9 cellular contexts compared by ENCODE assay signal in the genomic region with DNA sequence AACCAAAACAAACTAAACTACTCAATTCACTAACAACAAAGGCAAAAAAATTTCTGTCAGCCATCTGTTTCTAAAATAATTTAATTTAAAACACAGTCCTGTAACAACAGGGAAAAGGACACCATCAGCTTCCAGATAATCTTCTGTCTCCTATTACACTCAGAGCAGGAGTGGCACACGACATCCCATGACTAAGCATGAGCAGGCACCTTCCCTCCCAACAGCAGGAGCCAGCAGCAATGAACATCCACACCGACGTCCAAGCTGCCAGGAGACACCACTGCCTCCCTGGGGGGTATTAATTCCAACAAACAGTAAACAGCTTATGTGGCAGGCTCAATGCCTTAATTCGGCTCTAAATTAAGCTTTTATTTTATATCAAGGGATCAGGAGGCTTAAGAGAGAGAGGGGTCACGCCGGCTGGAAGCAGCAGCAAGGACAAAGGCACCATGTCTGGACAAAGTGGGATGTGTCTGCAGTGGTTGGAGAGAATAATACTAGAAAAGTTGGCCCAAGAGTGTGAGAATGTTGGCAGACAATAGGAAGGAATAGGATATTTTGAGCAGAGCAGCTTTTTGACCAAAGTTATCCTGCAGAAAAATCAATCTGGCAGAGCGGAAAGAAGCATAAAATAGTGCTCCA. TPM values are rescaled to one million over a fixed set of nuclear protein-coding genes. Genes with fewer than 3 reads are reported as not detected.
A peak's percentile ranks its signal among the peaks of the same experiment; 100 is the strongest.
DNase-seq lines count a peak whose midpoint lies in the region; TF ChIP-seq lines count a peak whose summit lies in the region.
"Had no signal": no experiment of that assay in that cellular context is flagged by ENCODE, and none has a peak within 500 bp of the region (broad histone marks: within the 10 kb centered on the region; RNA-seq: fewer than 3 reads in every experiment).

No MANE protein-coding gene starts in this region.

- H3K36me3 ChIP-seq in thyroid gland (no peaks in the 10 kb centered on the region), uterus (no peaks in the 10 kb centered on the region), spleen (no peaks in the 10 kb centered on the region)

- peak overlapping the region; percentile 65 for H3K27ac Mint-ChIP-seq in glutamatergic neuron (ENCODE audit: unreplicated experiment)
- H3K27ac Mint-ChIP-seq in activated naive CD8-positive, alpha-beta T cell treated with anti-CD3 and anti-CD28 coated beads for 36 hours, result no peak overlapping the region
- H3K27ac Mint-ChIP-seq: activated naive CD8-positive, alpha-beta T cell treated with anti-CD3 and anti-CD28 coated beads, Interleukin-2, amount 10 ng/mL, durations not matched to agents 7 days and 5 days had no signal

- no peak for TF ChIP-seq POLR2A in thyroid gland (IDR thresholded peaks at IDR 0.05)
- TF ChIP-seq POLR2A in uterus (IDR thresholded peaks at IDR 0.05), result no peak
- no peak for TF ChIP-seq POLR2A in spleen (IDR thresholded peaks at IDR 0.05)

- 41 to 58% methylated on average over 7 of the region's 7 CpGs for WGBS in thyroid gland, 2 donors
- WGBS in spleen, 5 donors, result 65 to 71% (median 69%) methylated on average over 7 of the region's 7 CpGs

- peaks cover 2% of the 10 kb centered on the region for H3K9me3 Mint-ChIP-seq in glutamatergic neuron (ENCODE audit: unreplicated experiment)
- H3K9me3 Mint-ChIP-seq in activated naive CD8-positive, alpha-beta T cell treated with anti-CD3 and anti-CD28 coated beads for 36 hours, result no peaks in the 10 kb centered on the region
- H3K9me3 Mint-ChIP-seq: activated naive CD8-positive, alpha-beta T cell treated with anti-CD3 and anti-CD28 coated beads, Interleukin-2, amount 10 ng/mL, durations not matched to agents 7 days and 5 days had no signal

- peaks cover 8 to 10% of the 10 kb centered on the region in 2 donors for H3K4me1 ChIP-seq in thyroid gland
- H3K4me1 ChIP-seq in uterus, result peaks cover 0 to 5% of the 10 kb centered on the region in 2 donors
- H3K4me1 ChIP-seq in spleen, result no peaks in the 10 kb centered on the region

- DNase-seq in NCI-H1436 (lab: John Stamatoyannopoulos, UW), result peak; percentile 32
- no peak for DNase-seq in NCI-H1436 treated with DMSO at 0.1 percent for 48 hours (lab: John Stamatoyannopoulos, UW)
- peak; percentile 48 for DNase-seq in SK-MEL-5 (ENCODE audit: low read depth, low spot score)
- DNase-seq in glutamatergic neuron, result peak; percentile 56
- DNase-seq in thyroid gland, result peak; percentile 23 to 55
- DNase-seq in uterus, result no peak
- DNase-seq in activated naive CD8-positive, alpha-beta T cell treated with anti-CD3 and anti-CD28 coated beads for 36 hours, result no peak
- DNase-seq in spleen, result no peak
- DNase-seq: activated naive CD8-positive, alpha-beta T cell treated with anti-CD3 and anti-CD28 coated beads, Interleukin-2, amount 10 ng/mL, durations not matched to agents 7 days and 5 days had no signal

- peaks cover 10% of the 10 kb centered on the region for H3K36me3 Mint-ChIP-seq in glutamatergic neuron (ENCODE audit: unreplicated experiment)
- no peaks in the 10 kb centered on the region for H3K36me3 Mint-ChIP-seq in activated naive CD8-positive, alpha-beta T cell treated with anti-CD3 and anti-CD28 coated beads for 36 hours
- H3K36me3 Mint-ChIP-seq: activated naive CD8-positive, alpha-beta T cell treated with anti-CD3 and anti-CD28 coated beads, Interleukin-2, amount 10 ng/mL, durations not matched to agents 7 days and 5 days had no signal

- peaks cover 2% of the 10 kb centered on the region for H3K27me3 Mint-ChIP-seq in glutamatergic neuron (ENCODE audit: unreplicated experiment)
- H3K27me3 Mint-ChIP-seq in activated naive CD8-positive, alpha-beta T cell treated with anti-CD3 and anti-CD28 coated beads for 36 hours, result peaks cover 2% of the 10 kb centered on the region

- H3K4me3 Mint-ChIP-seq in glutamatergic neuron (ENCODE audit: unreplicated experiment), result no peak overlapping the region
- no peak overlapping the region for H3K4me3 Mint-ChIP-seq in activated naive CD8-positive, alpha-beta T cell treated with anti-CD3 and anti-CD28 coated beads for 36 hours
- H3K4me3 Mint-ChIP-seq: activated naive CD8-positive, alpha-beta T cell treated with anti-CD3 and anti-CD28 coated beads, Interleukin-2, amount 10 ng/mL, durations not matched to agents 7 days and 5 days had no signal

- no peak for TF ChIP-seq CTCF in glutamatergic neuron (IDR thresholded peaks at IDR 0.05; ENCODE audit: partially characterized antibody, unreplicated experiment)
- no peak for TF ChIP-seq CTCF in thyroid gland (IDR thresholded peaks at IDR 0.05)
- TF ChIP-seq CTCF in uterus (IDR thresholded peaks at IDR 0.05), result no peak
- no peak for TF ChIP-seq CTCF in spleen (IDR thresholded peaks at IDR 0.05 in 8 of 11, conservative IDR thresholded peaks at IDR 0.05 in 3 of 11)

- intact Hi-C loops in thyroid gland (cut with DNase I), result no loop called here
- intact Hi-C loops in uterus (cut with DNase I; ENCODE audit: low total_unique reads), result no loop called here
- intact Hi-C loops in spleen (cut with DNase I; ENCODE audit: low total_unique reads), result no loop called here

- H3K27ac ChIP-seq in thyroid gland (no peak overlapping the region), uterus (peak overlapping the region in 1 of 2 donors; percentile 26), spleen (no peak overlapping the region)

- H3K4me3 ChIP-seq in thyroid gland (replicated peaks in 1 of 3), result no peak overlapping the region
- no peak overlapping the region for H3K4me3 ChIP-seq in uterus
- H3K4me3 ChIP-seq in spleen, result no peak overlapping the region

- no peaks in the 10 kb centered on the region for H3K9me3 ChIP-seq in thyroid gland
- H3K9me3 ChIP-seq in uterus, result no peaks in the 10 kb centered on the region
- H3K9me3 ChIP-seq in spleen, result no peaks in the 10 kb centered on the region

- in situ Hi-C loops in SK-MEL-5 (cut with HindIII; ENCODE audit: low pct_unique_long_range_greater_than_20kb, low sequenced_read_pairs), result no loop called here

- H3K27me3 ChIP-seq in thyroid gland (no peaks in the 10 kb centered on the region), uterus (no peaks in the 10 kb centered on the region), spleen (replicated peaks in 1 of 7) (no peaks in the 10 kb centered on the region)

- H3K4me1 Mint-ChIP-seq in glutamatergic neuron (ENCODE audit: low read depth, unreplicated experiment), result peaks cover 19% of the 10 kb centered on the region
- H3K4me1 Mint-ChIP-seq in activated naive CD8-positive, alpha-beta T cell treated with anti-CD3 and anti-CD28 coated beads for 36 hours, result no peaks in the 10 kb centered on the region

RNA-seq across cellular contexts. Expression of a gene that starts 45.6 kb away (rescaled TPM):
- 2.7 and 3.0 TPM in 2 replicates for total RNA-seq in SK-MEL-5 (2014; rRNA removed; shearing (Covaris generic))
- polyA plus RNA-seq in SK-MEL-5 (2015; cell fraction: cytosol; rRNA removed), result 8.8 and 15.0 TPM in 2 replicates
- polyA plus RNA-seq in SK-MEL-5 (2015; cell fraction: nucleus; rRNA removed), result 6.8 and 8.1 TPM in 2 replicates
- total RNA-seq in glutamatergic neuron (ENCODE audit: unreplicated experiment) (40.2 TPM), thyroid gland (1 to 10 TPM; 1.2 to 3.9 (median 2.6) TPM), uterus (1 to 10 TPM; 1.2 to 8.6 (median 3.8) TPM), spleen (1 to 10 TPM in 4 of 7 donors, under 1 TPM in 3; 0.67 to 1.8 (median 1.0) TPM)
- 1 to 10 TPM; 1.7 to 2.2 TPM for total RNA-seq in activated naive CD8-positive, alpha-beta T cell treated with anti-CD3 and anti-CD28 coated beads for 36 hours
- under 1 TPM; 0.03 to 0.10 (median 0.09) TPM for polyA plus RNA-seq in spleen

Comparison
In these comparisons a context has a peak if more than half of its experiments do, and no peak if none do; other contexts are left out.
1. DNase-seq: peak in NCI-H1436 (single experiment), SK-MEL-5 (single experiment), glutamatergic neuron (single experiment) and thyroid gland (2 of 2); none in NCI-H1436 treated with DMSO at 0.1 percent for 48 hours (single experiment), uterus (0 of 2), activated naive CD8-positive, alpha-beta T cell treated with anti-CD3 and anti-CD28 coated beads for 36 hours (single experiment) and spleen (single experiment).